In the genomic region with DNA sequence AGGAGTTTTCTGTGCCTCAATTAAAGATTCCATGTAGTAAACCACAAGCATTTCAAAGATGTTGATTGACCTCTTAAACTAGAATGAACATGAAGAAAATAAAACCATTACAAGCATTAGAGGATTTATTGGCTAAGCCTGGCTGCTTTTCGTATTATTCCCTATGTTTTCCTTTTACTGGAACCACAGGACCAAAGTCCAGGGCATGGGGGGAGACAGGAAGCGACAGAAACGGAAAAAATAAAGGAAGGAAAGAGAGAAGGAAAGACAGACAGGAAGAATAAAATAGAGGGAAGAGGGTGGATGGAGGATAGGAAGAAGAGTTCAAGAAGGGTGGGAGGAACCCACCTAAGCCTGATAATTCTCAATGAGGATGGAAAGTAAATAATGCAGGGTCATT, we compare ENCODE assay signal across 20 cellular contexts.
"Had no signal": no experiment of that assay in that cellular context is flagged by ENCODE, and none has a peak within 500 bp of the region (broad histone marks: within the 10 kb centered on the region; RNA-seq: fewer than 3 reads in every experiment).

No MANE protein-coding gene starts in this region.

- DNase-seq: activated T-cell treated with anti-CD3 and anti-CD28 coated beads, Interleukin-2, amount 50 U/mL, for 1 hour; adrenal gland; effector memory CD4-positive, alpha-beta T cell; hypothalamus; psoas muscle; right cardiac atrium; stimulated activated CD4-positive, alpha-beta T cell treated with anti-CD3 and anti-CD28 coated beads, Interleukin-1b, Interleukin-23, amount 100 ng/mL, for 48 hours; stomach; T-helper 1 cell; T-helper 9 cell; testis; trophoblast cell had no signal

- H3K36me3 Mint-ChIP-seq: natural killer cell treated with Interleukin-12 subunit alpha and Interleukin-12 subunit beta and Interleukin-15 and Interleukin-18, amount 100 ng/mL, for 72 hours had no signal

- FAIRE-seq: colon, endothelial cell of umbilical vein, frontal cortex, islet of Langerhans had no signal

- ATAC-seq: natural killer cell treated with Interleukin-12 subunit alpha and Interleukin-12 subunit beta and Interleukin-15 and Interleukin-18, amount 100 ng/mL, for 72 hours; psoas muscle; right cardiac atrium had no signal

- H3K4me3 Mint-ChIP-seq: central memory CD8-positive, alpha-beta T cell; natural killer cell treated with Interleukin-12 subunit alpha and Interleukin-12 subunit beta and Interleukin-15 and Interleukin-18, amount 100 ng/mL, for 72 hours had no signal

- H3K27ac Mint-ChIP-seq: activated naive CD4-positive, alpha-beta T cell treated with anti-CD3 and anti-CD28 coated beads, Interleukin-2, amount 50 U/mL, for 72 hours; natural killer cell treated with Interleukin-12 subunit alpha and Interleukin-12 subunit beta and Interleukin-15 and Interleukin-18, amount 100 ng/mL, for 72 hours had no signal

- H3K27ac ChIP-seq: adrenal gland, ascending aorta, psoas muscle, stomach, testis had no signal

- H3K36me3 ChIP-seq: adrenal gland, ascending aorta, stomach had no signal

- H3K9me3 ChIP-seq: adrenal gland, psoas muscle, testis had no signal

- H3K4me3 ChIP-seq: adrenal gland, ascending aorta, psoas muscle, stomach, testis had no signal

- H3K27me3 ChIP-seq: adrenal gland, ascending aorta, stomach, testis had no signal

- H3K4me1 ChIP-seq: adrenal gland, ascending aorta, psoas muscle, stomach, testis had no signal

- H3K9me3 Mint-ChIP-seq: central memory CD8-positive, alpha-beta T cell had no signal
